In genomic region chr7:93601363-93601762, GRCh38 we compare ENCODE assay signal across 11 cellular contexts. TPM values are rescaled to one million over a fixed set of nuclear protein-coding genes. Genes with fewer than 3 reads are reported as not detected.
DNase-seq lines count a peak whose midpoint lies in the region; ATAC-seq, FAIRE-seq and TF ChIP-seq lines count a peak whose summit lies in the region.
"Had no signal": no experiment of that assay in that cellular context is flagged by ENCODE, and none has a peak within 500 bp of the region (broad histone marks: within the 10 kb centered on the region; RNA-seq: fewer than 3 reads in every experiment).

No MANE protein-coding gene starts in this region.

- WGBS in HepG2 (ENCODE audit: low lambda C conversion rate), result 4% methylated on average over 1 of the region's 1 CpG
- WGBS in right lobe of liver (ENCODE audit: insufficient coverage, low coverage, low lambda C conversion rate, missing lambda C conversion rate), result 40% methylated on average over 1 of the region's 1 CpG

- TF ChIP-seq EP300 in HepG2 (IDR thresholded peaks at IDR 0.05; ENCODE audit: low read depth in 2 of 2, low read length in 2 of 2), result no peak
- no peak for TF ChIP-seq EP300 in HepG2 (CRISPR knock-in tag; IDR thresholded peaks at IDR 0.05; ENCODE audit: borderline replicate concordance)

- no peak for DNase-seq in HepG2 (ENCODE audit: low spot score)
- no peak for DNase-seq in right lobe of liver
- peak; percentile 78 for DNase-seq in NCI-H2171 treated with DMSO at 0.1 percent for 48 hours (lab: John Stamatoyannopoulos, UW)
- no peak for DNase-seq in astrocyte of the spinal cord (ENCODE audit: low read depth, low spot score)
- no peak for DNase-seq in urothelium cell line (ENCODE audit: low spot score)
- DNase-seq in GM03348 (ENCODE audit: low spot score), result no peak
- no peak for DNase-seq in NK-92 (lab: John Stamatoyannopoulos, UW; ENCODE audit: unreplicated experiment)

- intact Hi-C loops in HepG2 (cut with micrococcal nuclease; ENCODE audit: unreplicated experiment) (no loop called here), right lobe of liver (cut with DNase I) (no loop called here)

- TF ChIP-seq RAD21 in HepG2 (CRISPR knock-in tag; IDR thresholded peaks at IDR 0.05), result no peak

- no peaks in the 10 kb centered on the region for H3K36me3 ChIP-seq in HepG2 (replicated peaks in 1 of 2; ENCODE audit: control insufficient read depth in 1 of 2, insufficient read depth in 2 of 2, low read length in 2 of 2)
- no peaks in the 10 kb centered on the region for H3K36me3 ChIP-seq in right lobe of liver

- H2AFZ ChIP-seq in HepG2 (ENCODE audit: low read length), result no peak overlapping the region

- in situ Hi-C loops in HepG2 (cut with HindIII; ENCODE audit: extremely low pct_ligation_motif_present, low pct_unique_long_range_greater_than_20kb) (no loop called here), astrocyte of the spinal cord (cut with HindIII; ENCODE audit: low sequenced_read_pairs) (no loop called here)

- ATAC-seq in HepG2 (peak; percentile 54), right lobe of liver (no peak), GM21526 (IDR thresholded peaks at IDR 0.05; ENCODE audit: low FRiP score, unreplicated experiment) (no peak)

- no peak overlapping the region for H3K9ac ChIP-seq in HepG2 (ENCODE audit: insufficient read depth, low read depth, low read length)

- no peaks in the 10 kb centered on the region for H3K79me2 ChIP-seq in HepG2 (ENCODE audit: insufficient read depth, low read length)

- H3K9me3 ChIP-seq in HepG2 (ENCODE audit: low read length) (no peaks in the 10 kb centered on the region), right lobe of liver (no peaks in the 10 kb centered on the region)

- H3K4me1 ChIP-seq in HepG2 (ENCODE audit: insufficient read depth, low read length) (no peaks in the 10 kb centered on the region), right lobe of liver (no peaks in the 10 kb centered on the region)

- no peaks in the 10 kb centered on the region for H4K20me1 ChIP-seq in HepG2 (ENCODE audit: insufficient read depth, low read length)

- no peak overlapping the region for H3K4me3 ChIP-seq in HepG2 (replicated peaks in 1 of 3; ENCODE audit: insufficient read depth in 1 of 3, low read depth in 2 of 3, low read length in 3 of 3)
- no peak overlapping the region for H3K4me3 ChIP-seq in right lobe of liver
- no peak overlapping the region for H3K4me3 ChIP-seq in astrocyte of the spinal cord (ENCODE audit: low read depth, low read length)

- TF ChIP-seq POLR2A in HepG2 (IDR thresholded peaks at IDR 0.05; ENCODE audit: insufficient read depth in 1 of 2, low read depth in 2 of 2, low read length in 2 of 2) (no peak), right lobe of liver (IDR thresholded peaks at IDR 0.05) (no peak)

- POLR2A ChIA-PET in HepG2 (lab: Yijun Ruan, JAX), result no interaction called here

- FAIRE-seq in HepG2 (lab: Jason Lieb, UNC) (no peak), urothelium cell line (lab: Jason Lieb, UNC) (peak; percentile 63)
- FAIRE-seq: islet of Langerhans had no signal

- no peak overlapping the region for H3K4me2 ChIP-seq in HepG2 (ENCODE audit: low read depth, low read length)

- CTCF ChIA-PET in HepG2 (lab: Yijun Ruan, JAX; ENCODE audit: low intra/inter-chr PET ratio, low total read pairs), result no interaction called here

- no TSS peak for BruUV-seq in HepG2 (replicated peaks; lab: Mats Ljungman, UMichigan)

- H3K27me3 ChIP-seq in HepG2 (ENCODE audit: control insufficient read depth in 1 of 2, insufficient read depth in 2 of 2, low read length in 2 of 2) (no peaks in the 10 kb centered on the region), right lobe of liver (no peaks in the 10 kb centered on the region)

- H3K27ac ChIP-seq in HepG2 (ENCODE audit: extremely low read length, insufficient read depth, low read length), result no peak overlapping the region
- no peak overlapping the region for H3K27ac ChIP-seq in right lobe of liver

- TF ChIP-seq CTCF in HepG2 (CRISPR knock-in tag; IDR thresholded peaks at IDR 0.05) (0 out of 2 replicates have a peak, but pooled peaks have one; percentile 14), right lobe of liver (IDR thresholded peaks at IDR 0.05) (no peak), astrocyte of the spinal cord (IDR thresholded peaks at IDR 0.05; ENCODE audit: low read depth, low read length) (peak; percentile 8)

TF ChIP-seq in HepG2, 621 proteins besides CTCF, POLR2A, EP300 and RAD21:
- TF ChIP-seq SAP130 (CRISPR knock-in tag; IDR thresholded peaks at IDR 0.05; ENCODE audit: low read depth), result no peak
- no peak for TF ChIP-seq THRA (CRISPR knock-in tag; IDR thresholded peaks at IDR 0.05; ENCODE audit: borderline replicate concordance)
- TF ChIP-seq RERE (CRISPR knock-in tag; IDR thresholded peaks at IDR 0.05; ENCODE audit: low read depth), result no peak
- no peak for TF ChIP-seq ZNF383 (CRISPR knock-in tag; IDR thresholded peaks at IDR 0.05; ENCODE audit: borderline replicate concordance)
- TF ChIP-seq U2AF2 (IDR thresholded peaks at IDR 0.05; ENCODE audit: low read depth, low read length), result no peak

RNA-seq across cellular contexts. Expression of gene CALCR, which starts 26.8 kb away (rescaled TPM):
- not detected in 2 replicates for total RNA-seq in HepG2 (2016; rRNA removed; fragmentation: Illumina TruSeq; extraction: Trizol)
- total RNA-seq in HepG2 (2016; cell fraction: cytosol; rRNA removed; fragmentation: Illumina TruSeq; extraction: Trizol; ENCODE audit: low read depth), result not detected in 2 replicates
- total RNA-seq in HepG2 (2016; cell fraction: insoluble cytoplasmic fraction; rRNA removed; fragmentation: Illumina TruSeq; extraction: Trizol), result not detected in 2 replicates
- total RNA-seq in HepG2 (2016; cell fraction: membrane; rRNA removed; fragmentation: Illumina TruSeq; extraction: Trizol), result not detected in 2 replicates
- not detected in 2 replicates for total RNA-seq in HepG2 (2016; cell fraction: nucleus; rRNA removed; fragmentation: Illumina TruSeq; extraction: Trizol)
- not detected in 2 replicates for polyA plus RNA-seq in HepG2 (2011; rRNA removed)
- not detected in 2 replicates for polyA plus RNA-seq in HepG2 (2011; cell fraction: cytosol; rRNA removed)
- not detected in 2 replicates for polyA plus RNA-seq in HepG2 (2011; cell fraction: nucleus; rRNA removed)
- polyA plus RNA-seq in HepG2 (2012), result 0.04 TPM in 1 of 2 replicates, not detected in the other
- polyA plus RNA-seq in HepG2 (2016; cell fraction: cytosol; fragmentation: Illumina TruSeq; extraction: Trizol; ENCODE audit: low read depth), result not detected in 2 replicates
- not detected in 2 replicates for polyA plus RNA-seq in HepG2 (2016; cell fraction: insoluble cytoplasmic fraction; fragmentation: Illumina TruSeq; extraction: Trizol; ENCODE audit: low read depth)
- polyA plus RNA-seq in HepG2 (2016; cell fraction: membrane; fragmentation: Illumina TruSeq; extraction: Trizol; ENCODE audit: low read depth), result not detected in 2 replicates
- polyA plus RNA-seq in HepG2 (2016; cell fraction: nucleus; fragmentation: Illumina TruSeq; extraction: Trizol; ENCODE audit: insufficient read depth, low read depth), result not detected in 2 replicates
- polyA minus RNA-seq in HepG2 (2011; rRNA and poly(A)+ RNA removed; ENCODE audit: low replicate concordance), result not detected in 2 replicates
- polyA minus RNA-seq in HepG2 (2011; cell fraction: cytosol; rRNA and poly(A)+ RNA removed), result not detected in 2 replicates
- polyA minus RNA-seq in HepG2 (2011; cell fraction: nucleus; rRNA and poly(A)+ RNA removed), result not detected in 2 replicates
- total RNA-seq in right lobe of liver, result not detected
- total RNA-seq: dermis microvascular lymphatic vessel endothelial cell had no signal
- polyA plus RNA-seq: adipose tissue had no signal

Comparison
In these comparisons a context has a peak if more than half of its experiments do, and no peak if none do; other contexts are left out.
1. CTCF ChIP-seq: peak in HepG2 (single experiment) and astrocyte of the spinal cord (single experiment); none in right lobe of liver (0 of 4).